In genomic region chr13:98346904-98347636, GRCh38 we compare ENCODE assay signal across 1 cellular context.
TF ChIP-seq lines count a peak whose summit lies in the region.

No MANE protein-coding gene starts in this region.

TF ChIP-seq in GM23338, 12 proteins besides CTCF, POLR2A, EP300 and RAD21 (continued from another document):
- no peak for TF ChIP-seq ZNF462 (CRISPR knock-in tag; IDR thresholded peaks at IDR 0.05)
- TF ChIP-seq POLR2AphosphoS5 (IDR thresholded peaks at IDR 0.05; ENCODE audit: low read depth): no peak
- no peak for TF ChIP-seq ETS1 (IDR thresholded peaks at IDR 0.05)
- no peak for TF ChIP-seq EZH2phosphoT487 (IDR thresholded peaks at IDR 0.05; ENCODE audit: unreplicated experiment)
- no peak for TF ChIP-seq JUNB (IDR thresholded peaks at IDR 0.05; ENCODE audit: unreplicated experiment)
- no peak for TF ChIP-seq NANOG (IDR thresholded peaks at IDR 0.05; ENCODE audit: borderline replicate concordance)
- TF ChIP-seq ZNF114 (CRISPR knock-in tag; IDR thresholded peaks at IDR 0.05): no peak
- TF ChIP-seq CREB1 (CRISPR knock-in tag; IDR thresholded peaks at IDR 0.05; ENCODE audit: low read depth): no peak
- no peak for TF ChIP-seq EZH2 (IDR thresholded peaks at IDR 0.05; ENCODE audit: low read depth, unreplicated experiment)
- no peak for TF ChIP-seq STAT1 (IDR thresholded peaks at IDR 0.05; ENCODE audit: unreplicated experiment)
- no peak for TF ChIP-seq REST (IDR thresholded peaks at IDR 0.05; ENCODE audit: unreplicated experiment)
